8 cellular contexts compared by ENCODE assay signal in the genomic region with DNA sequence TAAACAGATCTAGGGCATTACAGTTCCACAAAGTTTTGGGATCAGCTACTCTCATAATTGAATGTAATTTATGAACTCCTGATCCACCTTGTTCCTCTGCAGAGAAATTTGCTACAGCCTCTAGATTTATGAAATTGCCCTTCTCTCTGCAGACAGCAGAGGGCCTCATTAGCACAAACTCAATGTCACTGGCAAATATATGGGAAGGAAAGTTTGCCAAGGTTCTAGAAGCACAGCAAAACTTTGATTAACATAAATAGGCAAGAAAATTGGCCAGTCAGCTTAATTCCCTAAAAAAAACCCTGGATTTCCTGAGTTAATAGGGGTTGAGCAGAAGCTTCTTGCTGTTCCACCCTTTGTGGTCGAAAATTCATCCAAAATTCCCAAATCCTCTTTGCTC. TPM values are rescaled to one million over a fixed set of nuclear protein-coding genes. Genes with fewer than 3 reads are reported as not detected.
DNase-seq lines count a peak whose midpoint lies in the region; ATAC-seq, FAIRE-seq and TF ChIP-seq lines count a peak whose summit lies in the region.

No MANE protein-coding gene starts in this region.

- peak; percentile 96 for FAIRE-seq in kidney (lab: Jason Lieb, UNC)

- in situ Hi-C loops in astrocyte of the cerebellum (cut with HindIII; ENCODE audit: low sequenced_read_pairs) = no loop called here

- H3K27ac ChIP-seq in A673 (ENCODE audit: low read depth, low read length, poor library complexity, severe bottlenecking) = no peak overlapping the region
- H3K27ac ChIP-seq in kidney (ENCODE audit: low read depth in 2 of 2, low read length in 2 of 2) = no peak overlapping the region

- H3K4me1 ChIP-seq in A673 (ENCODE audit: insufficient read depth, low read length, poor library complexity, severe bottlenecking) = no peaks in the 10 kb centered on the region
- no peaks in the 10 kb centered on the region for H3K4me1 ChIP-seq in kidney (ENCODE audit: control insufficient read depth in 1 of 2, insufficient read depth in 1 of 2, low read depth in 1 of 2, low read length in 2 of 2)

- H3K27me3 ChIP-seq in A673 (replicated peaks; ENCODE audit: insufficient read depth, low read depth, low read length, poor library complexity) = no peaks in the 10 kb centered on the region

- intact Hi-C loops in A673 (cut with micrococcal nuclease; ENCODE audit: unreplicated experiment) = loop anchor here (1.0 to 5.0 kb wide), 3 partner anchors 58 to 235 kb away; a partner anchor contains a TSS
- intact Hi-C loops in kidney (cut with DNase I) = loop anchor here (5.0 to 10.0 kb wide), 2 partner anchors 115 to 233 kb away; a partner anchor contains a TSS

- ATAC-seq in GM18498 (IDR thresholded peaks at IDR 0.05; ENCODE audit: unreplicated experiment) = no peak
- no peak for ATAC-seq in GM21576 (IDR thresholded peaks at IDR 0.05; ENCODE audit: unreplicated experiment)

- peak; percentile 75 for TF ChIP-seq CTCF in A673 (conservative IDR thresholded peaks at IDR 0.05; ENCODE audit: low read depth, low read length)
- TF ChIP-seq CTCF in GM12864 (IDR thresholded peaks at IDR 0.05; ENCODE audit: low read depth, low read length, missing control alignments) = peak; percentile 56
- TF ChIP-seq CTCF in astrocyte of the cerebellum (IDR thresholded peaks at IDR 0.05; ENCODE audit: low read depth, low read length, missing control alignments) = peak; percentile 76
- TF ChIP-seq CTCF in kidney (IDR thresholded peaks at IDR 0.05; ENCODE audit: borderline replicate concordance, extremely low read depth, insufficient read depth) = peak; percentile 60

- H3K4me3 ChIP-seq in A673 (ENCODE audit: low read depth, low read length, poor library complexity, severe bottlenecking) (no peak overlapping the region), GM12864 (ENCODE audit: low read depth, low read length) (no peak overlapping the region), astrocyte of the cerebellum (ENCODE audit: low read depth, low read length) (no peak overlapping the region), kidney (ENCODE audit: low read length in 2 of 2) (no peak overlapping the region)

- H3K36me3 ChIP-seq in A673 (ENCODE audit: insufficient read depth, low read length, poor library complexity, severe bottlenecking) (no peaks in the 10 kb centered on the region), kidney (ENCODE audit: control insufficient read depth in 1 of 2, insufficient read depth in 2 of 2, low read length in 2 of 2) (no peaks in the 10 kb centered on the region)

- H3K9me3 ChIP-seq in A673 (ENCODE audit: low read depth, low read length, poor library complexity, severe bottlenecking) (no peaks in the 10 kb centered on the region), kidney (ENCODE audit: control insufficient read depth in 1 of 2, low read length in 2 of 2) (no peaks in the 10 kb centered on the region)

- POLR2A ChIA-PET in A673 (lab: Charles Lee; ENCODE audit: low non-redundant PET) = no interaction called here

- CTCF ChIA-PET in A673 (lab: Charles Lee) = interaction anchor here (3.8 kb wide), 1 partner anchor 117 kb away, joined by 20 read pairs; a partner anchor contains a TSS

- no TSS peak for BruUV-seq in A673 (replicated peaks; lab: Mats Ljungman, UMichigan)

- H3K9ac ChIP-seq in kidney (ENCODE audit: low read length in 2 of 2) = no peak overlapping the region

- DNase-seq in A673 (ENCODE audit: low spot score) = peak; percentile 62
- DNase-seq in GM12864 (ENCODE audit: low read depth) = no peak
- DNase-seq in NCI-H2029 treated with DMSO at 0.1 percent for 48 hours (lab: John Stamatoyannopoulos, UW) = peak; percentile 37
- no peak for DNase-seq in astrocyte of the cerebellum (ENCODE audit: low read depth)
- DNase-seq in kidney = no peak
- DNase-seq in HuH-7.5 (ENCODE audit: low spot score) = no peak

RNA-seq across cellular contexts. Expression of a gene that starts 31.5 kb away (rescaled TPM):
- total RNA-seq in A673 (2021) (87.3 and 88.1 TPM in 2 replicates), kidney (32.8 TPM)
- 29.3 TPM for polyA plus RNA-seq in kidney (ENCODE audit: insufficient read depth, low read depth, low replicate concordance)

Comparison
In these comparisons a context has a peak if more than half of its experiments do, and no peak if none do; other contexts are left out.
1. DNase-seq: peak in A673 (single experiment) and NCI-H2029 treated with DMSO at 0.1 percent for 48 hours (single experiment); none in GM12864 (single experiment), astrocyte of the cerebellum (single experiment), kidney (single experiment) and HuH-7.5 (single experiment).
2. Peak in every context shown above with its lines, with median percentiles within 50 percentile points of each other: CTCF ChIP-seq.